ENCODE assay signal across 9 cellular contexts in the genomic region with DNA sequence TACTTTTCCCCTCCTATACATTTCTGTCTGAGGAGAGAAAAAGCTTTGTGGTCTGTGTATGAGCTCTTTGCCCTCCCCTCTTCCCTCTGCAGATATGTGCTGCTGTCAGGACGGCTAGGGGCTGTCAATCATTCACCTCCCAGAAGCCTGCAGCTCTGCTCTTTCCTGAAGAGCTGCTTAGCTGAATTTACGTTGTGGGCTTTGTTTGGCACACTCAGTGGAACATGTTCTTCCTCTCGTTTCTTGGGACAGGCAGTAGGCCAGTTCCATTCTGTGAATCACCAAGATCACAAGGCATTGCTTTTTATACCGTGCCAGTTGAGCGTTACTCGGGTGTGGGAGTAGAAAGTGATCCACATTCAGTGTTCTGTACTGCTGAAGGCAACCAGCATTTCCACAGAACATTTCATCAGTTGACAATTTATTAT.
A peak's percentile ranks its signal among the peaks of the same experiment; 100 is the strongest.
DNase-seq lines count a peak whose midpoint lies in the region; ATAC-seq and TF ChIP-seq lines count a peak whose summit lies in the region.
"Had no signal": no experiment of that assay in that cellular context is flagged by ENCODE, and none has a peak within 500 bp of the region (broad histone marks: within the 10 kb centered on the region; RNA-seq: fewer than 3 reads in every experiment).

No MANE protein-coding gene starts in this region.

- H2BK120ac ChIP-seq in trophoblast cell (ENCODE audit: insufficient read depth, low read length, poor library complexity) = no peak overlapping the region

- intact Hi-C loops in OCI-LY7 (cut with micrococcal nuclease; ENCODE audit: unreplicated experiment) = loop anchor here (5.0 to 10.0 kb wide), 2 partner anchors 91 to 299 kb away; no protein-coding TSS in a partner anchor

- POLR2A ChIA-PET in OCI-LY7 (lab: Charles Lee) = no interaction called here

- ATAC-seq in GM19397 (IDR thresholded peaks at IDR 0.05; ENCODE audit: unreplicated experiment) (peak; percentile 68), GM21528 (IDR thresholded peaks at IDR 0.05; ENCODE audit: low FRiP score, unreplicated experiment) (no peak), GM23338 (no peak)

- H3K27ac ChIP-seq in OCI-LY7 (ENCODE audit: low read depth, low read length, poor library complexity, severe bottlenecking) = no peak overlapping the region
- no peak overlapping the region for H3K27ac ChIP-seq in fibroblast of lung (ENCODE audit: insufficient read depth, low read length)
- H3K27ac ChIP-seq in trophoblast cell (ENCODE audit: low read depth, low read length) = no peak overlapping the region
- no peak overlapping the region for H3K27ac ChIP-seq in GM23338 (ENCODE audit: low read depth)

- H3K9me2 ChIP-seq in OCI-LY7 (ENCODE audit: insufficient read depth, low read length) (no peaks in the 10 kb centered on the region), GM23338 (ENCODE audit: insufficient read depth) (no peaks in the 10 kb centered on the region; the same call in 1 of the 2 replicates)

- H3K79me2 ChIP-seq in OCI-LY7 (ENCODE audit: insufficient read depth, low read depth, low read length) (no peaks in the 10 kb centered on the region), fibroblast of lung (ENCODE audit: control insufficient read depth, insufficient read depth, low read length) (no peaks in the 10 kb centered on the region), trophoblast cell (ENCODE audit: control insufficient read depth, insufficient read depth, low read length, poor library complexity) (no peaks in the 10 kb centered on the region), GM23338 (replicated peaks; ENCODE audit: insufficient read depth) (no peaks in the 10 kb centered on the region)

- no peak overlapping the region for H3K23ac ChIP-seq in trophoblast cell (ENCODE audit: low read length)

- no TSS peak for BruUV-seq in OCI-LY7 (replicated peaks; lab: Mats Ljungman, UMichigan)

- TF ChIP-seq CTCF in OCI-LY7 (conservative IDR thresholded peaks at IDR 0.05; ENCODE audit: low read length) = no peak
- TF ChIP-seq CTCF in fibroblast of lung (conservative IDR thresholded peaks at IDR 0.05 in 1 of 2, IDR thresholded peaks at IDR 0.05 in 1 of 2; ENCODE audit: low read depth in 1 of 2, low read length in 2 of 2) = no peak
- TF ChIP-seq CTCF in GM23338 (conservative IDR thresholded peaks at IDR 0.05; ENCODE audit: low read depth in 2 of 2) = no peak

- H3K14ac ChIP-seq in trophoblast cell (ENCODE audit: low read length) = no peak overlapping the region

- no peaks in the 10 kb centered on the region for H3K27me3 ChIP-seq in fibroblast of lung (ENCODE audit: control insufficient read depth, insufficient read depth, low read length)
- H3K27me3 ChIP-seq in trophoblast cell (ENCODE audit: insufficient read depth, low read length) = no peaks in the 10 kb centered on the region
- H3K27me3 ChIP-seq in GM23338 (ENCODE audit: insufficient read depth) = no peaks in the 10 kb centered on the region

- no peaks in the 10 kb centered on the region for H3F3A ChIP-seq in GM23338 (replicated peaks; ENCODE audit: low read depth)

- H3K4me1 Mint-ChIP-seq in GM23338 = peaks cover 20% of the 10 kb centered on the region

- H2BK12ac ChIP-seq in trophoblast cell (ENCODE audit: low read length) = no peak overlapping the region

- WGBS in trophoblast cell (ENCODE audit: extremely low coverage, insufficient coverage, insufficient read length) = no CpG with 5 or more reads among the region's 6 CpGs

- H3K36me3 ChIP-seq in OCI-LY7 (ENCODE audit: insufficient read depth, low read length) (no peaks in the 10 kb centered on the region), fibroblast of lung (ENCODE audit: control insufficient read depth, insufficient read depth, low read length) (no peaks in the 10 kb centered on the region), trophoblast cell (ENCODE audit: control insufficient read depth in 1 of 2, insufficient read depth in 2 of 2, low read length in 2 of 2) (no peaks in the 10 kb centered on the region), GM23338 (ENCODE audit: insufficient read depth) (no peaks in the 10 kb centered on the region)

- no peak overlapping the region for H3K4ac ChIP-seq in trophoblast cell (ENCODE audit: low read depth, low read length)

- H3K9ac ChIP-seq in fibroblast of lung (ENCODE audit: insufficient read depth, low read length) (no peak overlapping the region), trophoblast cell (ENCODE audit: low read length) (no peak overlapping the region)

- H3K4me1 ChIP-seq in OCI-LY7 (ENCODE audit: insufficient read depth, low read length, poor library complexity, severe bottlenecking) = peaks cover 14% of the 10 kb centered on the region
- no peaks in the 10 kb centered on the region for H3K4me1 ChIP-seq in fibroblast of lung (ENCODE audit: control insufficient read depth, extremely low read depth, insufficient read depth, low read length)
- H3K4me1 ChIP-seq in trophoblast cell (ENCODE audit: control insufficient read depth in 1 of 2, insufficient read depth in 2 of 2, low read length in 2 of 2) = peaks cover 0 to 4% of the 10 kb centered on the region in 2 experiments
- peaks cover 21% of the 10 kb centered on the region for H3K4me1 ChIP-seq in GM23338 (ENCODE audit: insufficient read depth)

- H3K36me3 Mint-ChIP-seq in GM23338 (ENCODE audit: low read depth) = no peaks in the 10 kb centered on the region
- H3K36me3 Mint-ChIP-seq: memory B cell had no signal

- no peaks in the 10 kb centered on the region for H4K20me1 ChIP-seq in OCI-LY7 (ENCODE audit: insufficient read depth, low read length)
- no peaks in the 10 kb centered on the region for H4K20me1 ChIP-seq in fibroblast of lung (ENCODE audit: control insufficient read depth, extremely low read depth, insufficient read depth, low read length)
- no peaks in the 10 kb centered on the region for H4K20me1 ChIP-seq in GM23338 (replicated peaks; ENCODE audit: insufficient read depth)

- H2AK5ac ChIP-seq in trophoblast cell (ENCODE audit: low read length) = no peak overlapping the region

- no peaks in the 10 kb centered on the region for H3K9me3 ChIP-seq in OCI-LY7 (ENCODE audit: low read length)
- no peaks in the 10 kb centered on the region for H3K9me3 ChIP-seq in fibroblast of lung (ENCODE audit: control insufficient read depth, insufficient read depth, low read depth, low read length)
- no peaks in the 10 kb centered on the region for H3K9me3 ChIP-seq in trophoblast cell (ENCODE audit: insufficient read depth, low read depth, low read length)

- no peak overlapping the region for H3K27ac Mint-ChIP-seq in GM23338
- H3K27ac Mint-ChIP-seq: memory B cell had no signal

- CTCF ChIA-PET in OCI-LY7 (lab: Charles Lee; ENCODE audit: unreplicated experiment) = interaction anchor here (0.6 kb wide), 1 partner anchor 92 kb away, joined by 3 read pairs; no protein-coding TSS in a partner anchor

- H2BK5ac ChIP-seq in trophoblast cell (ENCODE audit: low read depth, low read length, poor library complexity) = no peak overlapping the region

- no peak overlapping the region for H3K4me2 ChIP-seq in OCI-LY7 (ENCODE audit: low read length)
- peak overlapping the region; percentile 46 for H3K4me2 ChIP-seq in fibroblast of lung (ENCODE audit: extremely low read depth, insufficient read depth, low read length)
- H3K4me2 ChIP-seq in trophoblast cell (ENCODE audit: low read length) = no peak overlapping the region
- H3K4me2 ChIP-seq in GM23338 = no peak overlapping the region

- H2AFZ ChIP-seq in OCI-LY7 (ENCODE audit: low read length) (peak overlapping the region; percentile 37; the same call in 1 of the 2 replicates), fibroblast of lung (ENCODE audit: low read length) (no peak overlapping the region), trophoblast cell (ENCODE audit: insufficient read depth, low read length, poor library complexity) (no peak overlapping the region), GM23338 (no peak overlapping the region)

- no peak overlapping the region for H4K8ac ChIP-seq in trophoblast cell (ENCODE audit: low read depth, low read length)

- H3K4me3 Mint-ChIP-seq in GM23338 = no peak overlapping the region
- H3K4me3 Mint-ChIP-seq: memory B cell had no signal

- DNase-seq in OCI-LY7 (ENCODE audit: low spot score) = no peak
- DNase-seq in fibroblast of lung (ENCODE audit: low read depth in 2 of 2) = peak; percentile 85 to 91
- peak; percentile 58 to 63 for DNase-seq in trophoblast cell
- no peak for DNase-seq in A172 (ENCODE audit: low spot score)
- no peak for DNase-seq in GM23338 (ENCODE audit: low spot score)
- DNase-seq in activated CD4-positive, CD25-positive, alpha-beta regulatory T cell (lab: John Stamatoyannopoulos, UW) = no peak

- no peak overlapping the region for H4K12ac ChIP-seq in trophoblast cell (ENCODE audit: low read depth, low read length)

- H3K18ac ChIP-seq in trophoblast cell (ENCODE audit: low read length) = no peak overlapping the region

- H3K9me3 Mint-ChIP-seq in GM23338 = no peaks in the 10 kb centered on the region
- H3K9me3 Mint-ChIP-seq: memory B cell had no signal

- H3K27me3 Mint-ChIP-seq in GM23338 (ENCODE audit: insufficient read depth, low read depth, poor library complexity) = no peaks in the 10 kb centered on the region

- H4K91ac ChIP-seq in trophoblast cell (ENCODE audit: low read depth, low read length) = no peak overlapping the region

- H3K4me3 ChIP-seq in OCI-LY7 (ENCODE audit: low read depth, low read length, poor library complexity, severe bottlenecking) = no peak overlapping the region
- H3K4me3 ChIP-seq in fibroblast of lung (replicated peaks in 1 of 4; ENCODE audit: control extremely low read depth in 1 of 4, insufficient read depth in 1 of 4, low read depth in 3 of 4, low read length in 4 of 4) = no peak overlapping the region
- no peak overlapping the region for H3K4me3 ChIP-seq in trophoblast cell (ENCODE audit: low read depth, low read length)
- H3K4me3 ChIP-seq in GM23338 = no peak overlapping the region

- no peaks in the 10 kb centered on the region for H3K79me1 ChIP-seq in trophoblast cell (ENCODE audit: low read length)

TF ChIP-seq in GM23338, 12 proteins besides CTCF, POLR2A, EP300 and RAD21 (continues in another document):
- TF ChIP-seq NANOG (IDR thresholded peaks at IDR 0.05; ENCODE audit: borderline replicate concordance) = no peak
- no peak for TF ChIP-seq EZH2 (IDR thresholded peaks at IDR 0.05; ENCODE audit: low read depth, unreplicated experiment)

Comparison
In these comparisons a context has a peak if more than half of its experiments do, and no peak if none do; other contexts are left out.
1. DNase-seq: peak in fibroblast of lung (2 of 2) and trophoblast cell (2 of 2); none in OCI-LY7 (single experiment), A172 (single experiment), GM23338 (single experiment) and activated CD4-positive, CD25-positive, alpha-beta regulatory T cell (0 of 4).